In genomic region chr4:69717778-69718177, GRCh38 we compare ENCODE assay signal across 25 cellular contexts. TPM values are rescaled to one million over a fixed set of nuclear protein-coding genes. Genes with fewer than 3 reads are reported as not detected.
DNase-seq lines count a peak whose midpoint lies in the region; ATAC-seq, FAIRE-seq and TF ChIP-seq lines count a peak whose summit lies in the region.
"Had no signal": no experiment of that assay in that cellular context is flagged by ENCODE, and none has a peak within 500 bp of the region (broad histone marks: within the 10 kb centered on the region; RNA-seq: fewer than 3 reads in every experiment).

No MANE protein-coding gene starts in this region.

- no peak overlapping the region for H3K27ac Mint-ChIP-seq in activated naive CD4-positive, alpha-beta T cell treated with anti-CD3 and anti-CD28 coated beads, Interleukin-2, amount 50 U/mL, for 72 hours
- H3K27ac Mint-ChIP-seq: HFFc6 had no signal

- no peak for FAIRE-seq in HepG2 (lab: Jason Lieb, UNC)
- FAIRE-seq: A204.1 had no signal

- POLR2A ChIA-PET in HepG2 (lab: Yijun Ruan, JAX), result no interaction called here

- TF ChIP-seq POLR2A in HepG2 (IDR thresholded peaks at IDR 0.05; ENCODE audit: insufficient read depth in 1 of 2, low read depth in 2 of 2, low read length in 2 of 2) (no peak), vagina (IDR thresholded peaks at IDR 0.05) (no peak)

- no peak overlapping the region for H2BK15ac ChIP-seq in mesenchymal stem cell (ENCODE audit: low read depth, poor library complexity, severe bottlenecking)

- TF ChIP-seq CTCF in liver (IDR thresholded peaks at IDR 0.05; ENCODE audit: low read depth, low read length, missing input control) (no peak), HepG2 (CRISPR knock-in tag; IDR thresholded peaks at IDR 0.05) (no peak), vagina (IDR thresholded peaks at IDR 0.05) (no peak)

- no peak overlapping the region for H3K23ac ChIP-seq in mesenchymal stem cell (ENCODE audit: low read length in 2 of 2)

- CTCF ChIA-PET in HepG2 (lab: Yijun Ruan, JAX; ENCODE audit: low intra/inter-chr PET ratio, low total read pairs), result no interaction called here

- H2BK12ac ChIP-seq in mesenchymal stem cell (ENCODE audit: low read length in 2 of 2), result no peak overlapping the region

- H4K91ac ChIP-seq in mesenchymal stem cell (ENCODE audit: low read length), result no peak overlapping the region

- intact Hi-C loops in HepG2 (cut with micrococcal nuclease; ENCODE audit: unreplicated experiment), result no loop called here
- intact Hi-C loops in vagina (cut with DNase I), result no loop called here

- no peaks in the 10 kb centered on the region for H3K9me3 Mint-ChIP-seq in activated naive CD4-positive, alpha-beta T cell treated with anti-CD3 and anti-CD28 coated beads, Interleukin-2, amount 50 U/mL, for 72 hours
- H3K9me3 Mint-ChIP-seq: H9 had no signal

- no peaks in the 10 kb centered on the region for H4K20me1 ChIP-seq in HepG2 (ENCODE audit: insufficient read depth, low read length)

- H2BK5ac ChIP-seq in mesenchymal stem cell (ENCODE audit: low read depth, low read length, poor library complexity, severe bottlenecking), result no peak overlapping the region

- TF ChIP-seq EP300 in HepG2 (IDR thresholded peaks at IDR 0.05; ENCODE audit: low read depth in 2 of 2, low read length in 2 of 2) (no peak), HepG2 (CRISPR knock-in tag; IDR thresholded peaks at IDR 0.05; ENCODE audit: borderline replicate concordance) (no peak)

- in situ Hi-C loops in HepG2 (cut with HindIII; ENCODE audit: extremely low pct_ligation_motif_present, low pct_unique_long_range_greater_than_20kb), result no loop called here

- H3K79me1 ChIP-seq in mesenchymal stem cell (replicated peaks; ENCODE audit: low read length, poor library complexity, severe bottlenecking), result no peaks in the 10 kb centered on the region

- ATAC-seq in HepG2, result no peak
- no peak for ATAC-seq in GM21367 (IDR thresholded peaks at IDR 0.05; ENCODE audit: unreplicated experiment)
- ATAC-seq in activated naive CD4-positive, alpha-beta T cell treated with anti-CD3 and anti-CD28 coated beads, Interleukin-2, amount 50 U/mL, for 72 hours, result no peak
- ATAC-seq: Right ventricle myocardium inferior had no signal

- H2AFZ ChIP-seq in HepG2 (ENCODE audit: low read length), result no peak overlapping the region
- H2AFZ ChIP-seq in mesenchymal stem cell (ENCODE audit: low read depth, low read length), result no peak overlapping the region

- no peak for DNase-seq in HepG2 (ENCODE audit: low spot score)
- no peak for DNase-seq in epithelial cell of prostate (ENCODE audit: low read depth, low spot score)
- no peak for DNase-seq in mesenchymal stem cell
- no peak for DNase-seq in vagina (ENCODE audit: extremely low spot score in 2 of 2)
- no peak for DNase-seq in NCI-H82 treated with DMSO at 0.1 percent for 48 hours (lab: John Stamatoyannopoulos, UW; ENCODE audit: unreplicated experiment)
- no peak for DNase-seq in activated naive CD4-positive, alpha-beta T cell treated with anti-CD3 and anti-CD28 coated beads, Interleukin-2, amount 50 U/mL, for 72 hours (ENCODE audit: low spot score in 2 of 2)
- DNase-seq: BE2C, EL, GF-D8, H9, HFFc6, Karpas-422, MG63, NCI-H1417, NCI-H1694 treated with DMSO at 0.1 percent for 48 hours, NCI-H2081 treated with DMSO at 0.1 percent for 48 hours, NCI-H2171 treated with DMSO at 0.1 percent for 48 hours, NCI-H524 treated with DMSO at 0.1 percent for 48 hours, NCI-H82, Peyer's patch had no signal

- H3K4me1 ChIP-seq in liver (ENCODE audit: control insufficient read depth in 4 of 4, insufficient read depth in 4 of 4, low read length in 3 of 4) (peaks cover 0 to 11% (median 2%) of the 10 kb centered on the region in 4 donors), HepG2 (ENCODE audit: insufficient read depth, low read length) (peaks cover 10% of the 10 kb centered on the region), mesenchymal stem cell (ENCODE audit: control insufficient read depth, insufficient read depth, low read depth, low read length) (peaks cover 3% of the 10 kb centered on the region), vagina (no peaks in the 10 kb centered on the region)
- H3K4me1 ChIP-seq: BE2C, Peyer's patch, SJSA1 had no signal

- no peak overlapping the region for H2BK120ac ChIP-seq in mesenchymal stem cell (ENCODE audit: low read depth, low read length)

- H3K36me3 ChIP-seq in liver (ENCODE audit: control insufficient read depth in 4 of 4, insufficient read depth in 3 of 4, low read depth in 1 of 4, low read length in 3 of 4) (no peaks in the 10 kb centered on the region), HepG2 (replicated peaks in 1 of 2; ENCODE audit: control insufficient read depth in 1 of 2, insufficient read depth in 2 of 2, low read length in 2 of 2) (no peaks in the 10 kb centered on the region), mesenchymal stem cell (ENCODE audit: control insufficient read depth in 1 of 2, insufficient read depth in 2 of 2, low read depth in 1 of 2, low read length in 2 of 2) (no peaks in the 10 kb centered on the region), vagina (no peaks in the 10 kb centered on the region)
- H3K36me3 ChIP-seq: BE2C, MG63, Peyer's patch, SJSA1 had no signal

- H2AK5ac ChIP-seq in mesenchymal stem cell (ENCODE audit: low read length, severe bottlenecking), result no peak overlapping the region

- H3K4ac ChIP-seq in mesenchymal stem cell (ENCODE audit: low read depth in 1 of 2, low read length in 2 of 2), result no peak overlapping the region

- no TSS peak for BruUV-seq in HepG2 (replicated peaks; lab: Mats Ljungman, UMichigan)

- no peak for TF ChIP-seq RAD21 in liver (IDR thresholded peaks at IDR 0.05)
- TF ChIP-seq RAD21 in HepG2 (CRISPR knock-in tag; IDR thresholded peaks at IDR 0.05), result no peak

- H3K4me3 ChIP-seq in liver (ENCODE audit: low read depth in 1 of 3, low read length in 3 of 3) (no peak overlapping the region), HepG2 (replicated peaks in 1 of 3; ENCODE audit: insufficient read depth in 1 of 3, low read depth in 2 of 3, low read length in 3 of 3) (no peak overlapping the region), mesenchymal stem cell (ENCODE audit: insufficient read depth in 1 of 2, low read depth in 1 of 2, low read length in 2 of 2) (no peak overlapping the region), vagina (no peak overlapping the region)
- H3K4me3 ChIP-seq: MG63, Peyer's patch, SJSA1 had no signal

- H3K9ac ChIP-seq in liver (ENCODE audit: low read depth in 1 of 2, low read length in 2 of 2) (no peak overlapping the region), HepG2 (ENCODE audit: insufficient read depth, low read depth, low read length) (no peak overlapping the region), mesenchymal stem cell (ENCODE audit: low read length) (no peak overlapping the region)

- H3K79me2 ChIP-seq in HepG2 (ENCODE audit: insufficient read depth, low read length), result no peaks in the 10 kb centered on the region

- no peak overlapping the region for H4K8ac ChIP-seq in mesenchymal stem cell (ENCODE audit: low read length)

- H3K4me2 ChIP-seq in HepG2 (ENCODE audit: low read depth, low read length), result no peak overlapping the region
- H3K4me2 ChIP-seq in mesenchymal stem cell (ENCODE audit: low read length, poor library complexity, severe bottlenecking), result no peak overlapping the region

- H3K14ac ChIP-seq in mesenchymal stem cell (ENCODE audit: low read length in 2 of 2), result no peak overlapping the region

- H3K36me3 Mint-ChIP-seq in activated naive CD4-positive, alpha-beta T cell treated with anti-CD3 and anti-CD28 coated beads, Interleukin-2, amount 50 U/mL, for 72 hours, result peaks cover 2 to 3% of the 10 kb centered on the region in 2 donors

- H3K27me3 ChIP-seq in liver (ENCODE audit: control insufficient read depth in 4 of 4, insufficient read depth in 4 of 4, low read length in 3 of 4), result no peaks in the 10 kb centered on the region
- H3K27me3 ChIP-seq in HepG2 (ENCODE audit: control insufficient read depth in 1 of 2, insufficient read depth in 2 of 2, low read length in 2 of 2), result no peaks in the 10 kb centered on the region
- H3K27me3 ChIP-seq in mesenchymal stem cell (ENCODE audit: control insufficient read depth in 1 of 2, insufficient read depth in 1 of 2, low read length in 2 of 2), result no peaks in the 10 kb centered on the region
- H3K27me3 ChIP-seq in vagina, result no peaks in the 10 kb centered on the region
- H3K27me3 ChIP-seq: BE2C, MG63, Peyer's patch, SJSA1 had no signal

- no peaks in the 10 kb centered on the region for H3K9me3 ChIP-seq in liver (ENCODE audit: control insufficient read depth in 4 of 4, low read length in 3 of 4)
- no peaks in the 10 kb centered on the region for H3K9me3 ChIP-seq in HepG2 (ENCODE audit: low read length)
- H3K9me3 ChIP-seq in mesenchymal stem cell (ENCODE audit: control insufficient read depth, low read length), result no peaks in the 10 kb centered on the region
- H3K9me3 ChIP-seq in vagina, result no peaks in the 10 kb centered on the region
- H3K9me3 ChIP-seq: BE2C, MG63, Peyer's patch, SJSA1 had no signal

- H3K18ac ChIP-seq in mesenchymal stem cell (ENCODE audit: low read depth in 1 of 2, low read length in 2 of 2), result no peak overlapping the region

- H3K27ac ChIP-seq in liver (ENCODE audit: low read depth in 1 of 2, low read length in 2 of 2) (no peak overlapping the region), HepG2 (ENCODE audit: extremely low read length, insufficient read depth, low read length) (no peak overlapping the region), epithelial cell of prostate (peak overlapping the region; percentile 60), mesenchymal stem cell (ENCODE audit: low read length, poor library complexity, severe bottlenecking) (peak overlapping the region; percentile 92), vagina (peak overlapping the region; percentile 8)
- H3K27ac ChIP-seq: Peyer's patch, SJSA1 had no signal

RNA-seq across cellular contexts. Expression of gene SULT1B1, which starts 42.6 kb away (rescaled TPM):
- total RNA-seq in liver, result 10 to 100 TPM in 1 of 2 donors, under 1 TPM in 1; 0.28 to 30.5 TPM
- polyA plus RNA-seq in liver, result 10 to 100 TPM; 12.4 to 15.7 TPM
- 0.20 and 0.21 TPM in 2 replicates for total RNA-seq in HepG2 (2016; rRNA removed; fragmentation: Illumina TruSeq; extraction: Trizol)
- total RNA-seq in HepG2 (2016; cell fraction: cytosol; rRNA removed; fragmentation: Illumina TruSeq; extraction: Trizol; ENCODE audit: low read depth), result not detected in 2 replicates
- total RNA-seq in HepG2 (2016; cell fraction: insoluble cytoplasmic fraction; rRNA removed; fragmentation: Illumina TruSeq; extraction: Trizol), result 0.40 and 0.41 TPM in 2 replicates
- total RNA-seq in HepG2 (2016; cell fraction: membrane; rRNA removed; fragmentation: Illumina TruSeq; extraction: Trizol), result 0.07 and 0.15 TPM in 2 replicates
- total RNA-seq in HepG2 (2016; cell fraction: nucleus; rRNA removed; fragmentation: Illumina TruSeq; extraction: Trizol), result 0.19 and 0.31 TPM in 2 replicates
- 0.25 TPM in 2 replicates for polyA plus RNA-seq in HepG2 (2011; rRNA removed)
- 0.07 and 0.24 TPM in 2 replicates for polyA plus RNA-seq in HepG2 (2011; cell fraction: cytosol; rRNA removed)
- 0.08 and 0.16 TPM in 2 replicates for polyA plus RNA-seq in HepG2 (2011; cell fraction: nucleus; rRNA removed)
- 0.32 and 0.42 TPM in 2 replicates for polyA plus RNA-seq in HepG2 (2012)
- 0.12 TPM in 1 of 2 replicates, not detected in the other for polyA plus RNA-seq in HepG2 (2016; cell fraction: cytosol; fragmentation: Illumina TruSeq; extraction: Trizol; ENCODE audit: low read depth)
- polyA plus RNA-seq in HepG2 (2016; cell fraction: insoluble cytoplasmic fraction; fragmentation: Illumina TruSeq; extraction: Trizol; ENCODE audit: low read depth), result 0.25 and 0.26 TPM in 2 replicates
- 0.05 TPM in 1 of 2 replicates, not detected in the other for polyA plus RNA-seq in HepG2 (2016; cell fraction: membrane; fragmentation: Illumina TruSeq; extraction: Trizol; ENCODE audit: low read depth)
- polyA plus RNA-seq in HepG2 (2016; cell fraction: nucleus; fragmentation: Illumina TruSeq; extraction: Trizol; ENCODE audit: insufficient read depth, low read depth), result 0.05 and 0.14 TPM in 2 replicates
- 0.05 and 0.30 TPM in 2 replicates for polyA minus RNA-seq in HepG2 (2011; rRNA and poly(A)+ RNA removed; ENCODE audit: low replicate concordance)
- polyA minus RNA-seq in HepG2 (2011; cell fraction: cytosol; rRNA and poly(A)+ RNA removed), result 0.35 and 0.59 TPM in 2 replicates
- polyA minus RNA-seq in HepG2 (2011; cell fraction: nucleus; rRNA and poly(A)+ RNA removed), result 0.39 and 0.62 TPM in 2 replicates
- 0.04 TPM for polyA plus RNA-seq in mesenchymal stem cell (2013, experiment 1 of 2)
- 0.03 TPM for polyA plus RNA-seq in mesenchymal stem cell (2013, experiment 2 of 2)
- 1.7 TPM for total RNA-seq in vagina
- total RNA-seq in activated naive CD4-positive, alpha-beta T cell treated with anti-CD3 and anti-CD28 coated beads, Interleukin-2, amount 50 U/mL, for 72 hours, result 1 to 10 TPM; 2.4 to 3.2 TPM
- total RNA-seq: H9, SJSA1 had no signal

Comparison
In these comparisons a context has a peak if more than half of its experiments do, and no peak if none do; other contexts are left out.
1. H3K27ac ChIP-seq: peak in epithelial cell of prostate (single experiment), mesenchymal stem cell (single experiment) and vagina (single experiment); none in liver (0 of 2) and HepG2 (single experiment).